ENCODE assay signal across 8 cellular contexts in the genomic region with DNA sequence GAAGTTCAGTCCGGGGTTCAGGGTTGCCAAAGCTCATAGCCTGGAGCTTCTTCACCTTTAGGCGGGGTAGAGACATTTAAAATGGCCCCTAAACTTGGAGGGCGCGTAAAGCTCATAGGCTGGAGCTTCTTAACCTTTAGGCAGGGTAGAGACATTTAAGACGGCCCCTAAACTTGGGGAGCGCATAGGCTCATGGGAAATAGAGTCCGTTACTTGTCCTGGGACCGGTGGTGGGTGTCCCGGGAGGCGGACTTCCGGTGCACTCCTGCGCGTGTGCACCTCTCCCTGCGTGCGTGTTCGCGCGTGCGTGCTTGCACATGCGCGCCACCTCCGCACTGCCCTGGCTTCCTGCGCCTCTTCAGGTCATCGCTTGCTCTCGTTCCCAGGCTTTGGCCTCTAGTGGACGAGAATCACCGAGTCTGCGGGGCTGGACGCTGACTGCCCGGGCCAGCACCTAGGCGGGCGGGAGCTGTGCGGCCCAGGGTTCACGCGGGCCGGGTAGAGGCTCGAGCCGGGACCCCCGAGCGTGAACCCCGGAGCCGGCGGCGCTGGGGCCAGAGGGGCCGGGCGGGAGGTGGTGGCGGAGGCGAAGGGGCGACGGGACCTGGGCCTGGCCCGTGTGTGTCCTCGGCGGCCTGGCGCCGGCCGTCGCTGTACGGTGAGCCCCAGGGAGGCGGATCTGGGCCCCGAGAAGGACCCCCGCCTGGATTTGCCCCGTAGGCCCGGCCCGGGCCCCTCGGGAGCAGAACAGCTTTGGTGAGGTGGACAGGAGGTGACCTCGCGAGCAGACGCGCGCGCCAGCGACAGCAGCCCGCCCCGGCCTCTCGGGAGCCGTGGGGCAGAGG. TPM values are rescaled to one million over a fixed set of nuclear protein-coding genes. Genes with fewer than 3 reads are reported as not detected.
DNase-seq lines count a peak whose midpoint lies in the region; ATAC-seq, FAIRE-seq and TF ChIP-seq lines count a peak whose summit lies in the region.
"Not testable (repeated sequence)": the region's sequence is repeated elsewhere in the genome, so short reads cannot be mapped to it uniquely, and the experiment has no call there.

No MANE protein-coding gene starts in this region.

- not testable (repeated sequence) for H3K79me2 ChIP-seq in endothelial cell of umbilical vein (ENCODE audit: control insufficient read depth, insufficient read depth, low read length)

- peak overlapping the region; percentile 76 for H2AFZ ChIP-seq in endothelial cell of umbilical vein (ENCODE audit: low read depth, low read length)

- H3K27ac ChIP-seq in endothelial cell of umbilical vein (ENCODE audit: insufficient read depth, low read depth, low read length), result peak overlapping the region; percentile 39

- FAIRE-seq in endothelial cell of umbilical vein (lab: Jason Lieb, UNC), result peak; percentile 88

- H3K4me3 ChIP-seq in endothelial cell of umbilical vein (replicated peaks in 1 of 3; ENCODE audit: insufficient read depth in 1 of 3, low read depth in 1 of 3, low read length in 3 of 3), result peak overlapping the region; percentile 38 to 92 (median 46)

- H3K9me3 ChIP-seq in endothelial cell of umbilical vein (replicated peaks; ENCODE audit: control insufficient read depth, insufficient read depth, low read length), result not testable (repeated sequence)

- POLR2A ChIA-PET in endothelial cell of umbilical vein (lab: Charles Lee), result interaction anchor here (0.5 to 0.9 kb wide), 2 partner anchors 63 to 1536 kb away, joined by 3 to 8 read pairs; no protein-coding TSS in a partner anchor

- not testable (repeated sequence) for H3K9ac ChIP-seq in endothelial cell of umbilical vein (replicated peaks; ENCODE audit: extremely low read depth, insufficient read depth, low read length)

- DNase-seq in D341Med (ENCODE audit: low spot score), result peak; percentile 89
- peak in 74 of 76 experiments; percentile 61 to 98 (median 93) for DNase-seq in HUDEP-2 (lab: John Stamatoyannopoulos, UW; ENCODE audit: unreplicated experiment in 76 of 76)
- peak; percentile 99 for DNase-seq in NOMO-1 treated with dmso at 0.1 percent for 144 hours (lab: John Stamatoyannopoulos, UW; ENCODE audit: unreplicated experiment)
- peak; percentile 89 for DNase-seq in activated CD8-positive, alpha-beta memory T cell treated with anti-CD3 and anti-CD28 coated beads, Interleukin-2, amount 50 U/mL, for 24 hours (ENCODE audit: extremely low read depth)
- peak; percentile 96 for DNase-seq in endothelial cell of umbilical vein (ENCODE audit: low read depth, low spot score)
- peak; percentile 99 for DNase-seq in midbrain (lab: John Stamatoyannopoulos, UW)
- DNase-seq in stimulated activated CD8-positive, alpha-beta memory T cell treated with anti-CD3 and anti-CD28 coated beads, Interleukin-15, amount 100 ng/mL, for 48 hours (ENCODE audit: low read depth in 2 of 2), result peak; percentile 92 to 95

- peak overlapping the region; percentile 59 for H3K4me2 ChIP-seq in endothelial cell of umbilical vein (ENCODE audit: insufficient read depth, low read length)

- peak; percentile 55 for TF ChIP-seq POLR2A in endothelial cell of umbilical vein (IDR thresholded peaks at IDR 0.05; ENCODE audit: low read depth, low read length)

- TF ChIP-seq CTCF in endothelial cell of umbilical vein (IDR thresholded peaks at IDR 0.05; ENCODE audit: extremely low read depth in 1 of 2, insufficient read depth in 1 of 2, low read depth in 1 of 2, low read length in 2 of 2), result not testable (repeated sequence)

- CTCF ChIA-PET in endothelial cell of umbilical vein (lab: Charles Lee), result interaction anchor here (0.6 to 1.2 kb wide), 5 partner anchors 30 to 483 kb away, joined by 3 to 5 read pairs (median 3); a partner anchor contains a TSS

- intact Hi-C loops in endothelial cell of umbilical vein (cut with micrococcal nuclease), result not testable (repeated sequence)

- H3K4me1 ChIP-seq in endothelial cell of umbilical vein (ENCODE audit: control insufficient read depth, extremely low read depth, insufficient read depth, low read length), result not testable (repeated sequence)

- dilution Hi-C loops in endothelial cell of umbilical vein (cut with MboI; ENCODE audit: extremely low pct_ligation_motif_present, low sequenced_read_pairs), result not testable (repeated sequence)

- not testable (repeated sequence) for H3K9me1 ChIP-seq in endothelial cell of umbilical vein (replicated peaks; ENCODE audit: control insufficient read depth, extremely low read depth, insufficient read depth, low read length)

- not testable (repeated sequence) for H3K36me3 ChIP-seq in endothelial cell of umbilical vein (ENCODE audit: control insufficient read depth in 2 of 2, extremely low read depth in 1 of 2, insufficient read depth in 2 of 2, low read length in 2 of 2)

- not testable (repeated sequence) for H3K27me3 ChIP-seq in endothelial cell of umbilical vein (ENCODE audit: control insufficient read depth in 2 of 2, insufficient read depth in 2 of 2, low read length in 2 of 2)

- peak; percentile 99 for ATAC-seq in GM21390 (IDR thresholded peaks at IDR 0.05; ENCODE audit: unreplicated experiment)

- not testable (repeated sequence) for H4K20me1 ChIP-seq in endothelial cell of umbilical vein (replicated peaks; ENCODE audit: control insufficient read depth, extremely low read depth, insufficient read depth, low read length)

- not testable (repeated sequence) for BruUV-seq in endothelial cell of umbilical vein (replicated peaks; lab: Mats Ljungman, UMichigan)

TF ChIP-seq in endothelial cell of umbilical vein, 7 proteins besides CTCF, POLR2A, EP300 and RAD21:
- TF ChIP-seq, protein P1, sequence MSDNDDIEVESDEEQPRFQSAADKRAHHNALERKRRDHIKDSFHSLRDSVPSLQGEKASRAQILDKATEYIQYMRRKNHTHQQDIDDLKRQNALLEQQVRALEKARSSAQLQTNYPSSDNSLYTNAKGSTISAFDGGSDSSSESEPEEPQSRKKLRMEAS (IDR thresholded peaks at IDR 0.05; ENCODE audit: insufficient read depth, insufficient read length), result peak; percentile 32
- peak; percentile 76 for TF ChIP-seq POLR2AphosphoS5 (IDR thresholded peaks at IDR 0.05; ENCODE audit: insufficient read depth, low read depth, low read length)

RNA-seq across cellular contexts. Expression of a gene that starts 7.5 kb away (rescaled TPM):
- total RNA-seq in endothelial cell of umbilical vein, result not detected in 2 replicates
- polyA plus RNA-seq in endothelial cell of umbilical vein, result not detected in 2 replicates
- polyA plus RNA-seq in endothelial cell of umbilical vein (2011; cell fraction: cytosol; rRNA removed), result not detected in 2 replicates
- polyA plus RNA-seq in endothelial cell of umbilical vein (2011; cell fraction: nucleus; rRNA removed), result not detected in 2 replicates
- polyA plus RNA-seq in endothelial cell of umbilical vein (2012), result 1.3 and 1.4 TPM in 2 replicates
- polyA minus RNA-seq in endothelial cell of umbilical vein, result not detected in 2 replicates
- not detected for polyA minus RNA-seq in endothelial cell of umbilical vein (2011; cell fraction: cytosol; rRNA and poly(A)+ RNA removed)
- polyA minus RNA-seq in endothelial cell of umbilical vein (2011; cell fraction: nucleus; rRNA and poly(A)+ RNA removed), result 0.24 TPM in 1 of 2 replicates, not detected in the other

RNA-seq across cellular contexts. Expression of a gene that starts 32.4 kb away (rescaled TPM):
- total RNA-seq in endothelial cell of umbilical vein, result 25.7 and 26.1 TPM in 2 replicates
- 13.1 and 16.1 TPM in 2 replicates for polyA plus RNA-seq in endothelial cell of umbilical vein
- polyA plus RNA-seq in endothelial cell of umbilical vein (2011; cell fraction: cytosol; rRNA removed), result 13.8 and 17.1 TPM in 2 replicates
- polyA plus RNA-seq in endothelial cell of umbilical vein (2011; cell fraction: nucleus; rRNA removed), result 56.8 and 75.7 TPM in 2 replicates
- 17.6 and 19.6 TPM in 2 replicates for polyA plus RNA-seq in endothelial cell of umbilical vein (2012)
- polyA minus RNA-seq in endothelial cell of umbilical vein, result 6.4 and 7.3 TPM in 2 replicates
- 6.3 TPM for polyA minus RNA-seq in endothelial cell of umbilical vein (2011; cell fraction: cytosol; rRNA and poly(A)+ RNA removed)
- polyA minus RNA-seq in endothelial cell of umbilical vein (2011; cell fraction: nucleus; rRNA and poly(A)+ RNA removed), result 6.4 and 12.8 TPM in 2 replicates

Comparison
In these comparisons a context has a peak if more than half of its experiments do, and no peak if none do; other contexts are left out.
1. Peak in every context shown above with its lines: DNase-seq, ATAC-seq, H3K4me3 ChIP-seq and H3K27ac ChIP-seq.